Comparison of ENCODE assay signal across 9 cellular contexts in the genomic region with DNA sequence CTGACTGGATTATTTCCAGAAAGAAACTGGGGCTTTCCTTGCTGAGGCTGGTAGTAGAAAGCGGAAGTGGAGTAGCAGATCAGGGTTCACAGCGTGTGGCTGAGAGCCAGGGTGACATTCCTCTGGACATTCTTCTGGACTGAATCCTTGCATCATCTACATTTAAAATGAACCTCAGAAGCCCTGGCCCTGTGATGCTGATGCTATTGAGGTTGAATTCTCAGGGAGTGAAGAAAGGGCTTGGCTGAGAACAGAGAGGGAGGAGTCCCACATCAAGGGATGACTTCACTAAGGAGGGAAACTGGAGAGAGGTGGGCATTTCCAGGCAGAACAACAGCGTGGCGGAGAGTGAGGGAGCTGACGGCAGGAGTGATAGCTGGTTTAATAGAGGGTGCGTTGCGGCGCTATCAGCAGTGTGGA.
A peak's percentile ranks its signal among the peaks of the same experiment; 100 is the strongest.
DNase-seq lines count a peak whose midpoint lies in the region; ATAC-seq and TF ChIP-seq lines count a peak whose summit lies in the region.
"Had no signal": no experiment of that assay in that cellular context is flagged by ENCODE, and none has a peak within 500 bp of the region (broad histone marks: within the 10 kb centered on the region; RNA-seq: fewer than 3 reads in every experiment).

No MANE protein-coding gene starts in this region.

- H3K4me3 ChIP-seq in NT2/D1 (ENCODE audit: insufficient read length, low read depth): no peak overlapping the region

- no peaks in the 10 kb centered on the region for H3K27me3 Mint-ChIP-seq in nephron (ENCODE audit: low read depth)
- no peaks in the 10 kb centered on the region for H3K27me3 Mint-ChIP-seq in activated T-cell treated with anti-CD3 and anti-CD28 coated beads, Interleukin-2, amount 50 U/mL, for 72 hours (ENCODE audit: low read depth)
- H3K27me3 Mint-ChIP-seq: naive B cell had no signal

- no peaks in the 10 kb centered on the region for H3K4me1 ChIP-seq in NT2/D1 (ENCODE audit: insufficient read depth, insufficient read length)

- no peak overlapping the region for H3K4me3 Mint-ChIP-seq in nephron
- no peak overlapping the region for H3K4me3 Mint-ChIP-seq in activated T-cell treated with anti-CD3 and anti-CD28 coated beads, Interleukin-2, amount 50 U/mL, for 72 hours

- ATAC-seq in GM21737 (IDR thresholded peaks at IDR 0.05; ENCODE audit: unreplicated experiment) (peak; percentile 51), GM19035 (IDR thresholded peaks at IDR 0.05; ENCODE audit: unreplicated experiment) (no peak)
- ATAC-seq in activated T-cell treated with anti-CD3 and anti-CD28 coated beads, Interleukin-2, amount 50 U/mL, for 72 hours (replicated peaks in 1 of 2): no peak

- no peaks in the 10 kb centered on the region for H3K36me3 ChIP-seq in NT2/D1 (ENCODE audit: insufficient read depth, insufficient read length, low read length)

- no peaks in the 10 kb centered on the region for H3K36me3 Mint-ChIP-seq in nephron (ENCODE audit: low read depth)
- H3K36me3 Mint-ChIP-seq in activated T-cell treated with anti-CD3 and anti-CD28 coated beads, Interleukin-2, amount 50 U/mL, for 72 hours (ENCODE audit: insufficient read depth in 2 of 2): no peaks in the 10 kb centered on the region
- H3K36me3 Mint-ChIP-seq: naive B cell had no signal

- H3K9me3 Mint-ChIP-seq in nephron: peaks cover 4% of the 10 kb centered on the region
- H3K9me3 Mint-ChIP-seq in activated T-cell treated with anti-CD3 and anti-CD28 coated beads, Interleukin-2, amount 50 U/mL, for 72 hours: peaks cover 0 to 1% of the 10 kb centered on the region in 2 donors

- no peak overlapping the region for H3K9ac ChIP-seq in NT2/D1 (ENCODE audit: insufficient read length, low read depth)

- DNase-seq in NT2/D1 (ENCODE audit: low read depth, low spot score): peak; percentile 88
- DNase-seq in epidermal melanocyte (ENCODE audit: insufficient read length, low spot score): peak; percentile 75
- DNase-seq in activated T-cell treated with anti-CD3 and anti-CD28 coated beads, Interleukin-2, amount 50 U/mL, for 72 hours: no peak
- no peak for DNase-seq in GM19240 (ENCODE audit: insufficient read length, low spot score)
- DNase-seq in NCI-H1417 treated with DMSO at 0.1 percent for 48 hours (lab: John Stamatoyannopoulos, UW): no peak
- DNase-seq: naive B cell had no signal

- TF ChIP-seq CTCF in nephron (IDR thresholded peaks at IDR 0.05; ENCODE audit: unreplicated experiment in 3 of 3): no peak

- H3K27ac Mint-ChIP-seq in nephron: peak overlapping the region; percentile 74 to 88 (median 76)
- H3K27ac Mint-ChIP-seq in activated T-cell treated with anti-CD3 and anti-CD28 coated beads, Interleukin-2, amount 50 U/mL, for 72 hours: no peak overlapping the region

- peaks cover 22% of the 10 kb centered on the region for H3K4me1 Mint-ChIP-seq in nephron
- H3K4me1 Mint-ChIP-seq in activated T-cell treated with anti-CD3 and anti-CD28 coated beads, Interleukin-2, amount 50 U/mL, for 72 hours (ENCODE audit: low read depth): peaks cover 7% of the 10 kb centered on the region

- H3K9me3 ChIP-seq in NT2/D1 (ENCODE audit: insufficient read depth, low read length): peaks cover 18% of the 10 kb centered on the region; the same call in 1 of the 2 replicates

- no peaks in the 10 kb centered on the region for H3K27me3 ChIP-seq in NT2/D1 (ENCODE audit: insufficient read depth, insufficient read length)

Comparison
In these comparisons a context has a peak if more than half of its experiments do, and no peak if none do; other contexts are left out.
1. DNase-seq: peak in NT2/D1 (single experiment) and epidermal melanocyte (single experiment); none in activated T-cell treated with anti-CD3 and anti-CD28 coated beads, Interleukin-2, amount 50 U/mL, for 72 hours (0 of 2), GM19240 (single experiment) and NCI-H1417 treated with DMSO at 0.1 percent for 48 hours (single experiment).